ENCODE assay signal across 11 cellular contexts in the genomic region with DNA sequence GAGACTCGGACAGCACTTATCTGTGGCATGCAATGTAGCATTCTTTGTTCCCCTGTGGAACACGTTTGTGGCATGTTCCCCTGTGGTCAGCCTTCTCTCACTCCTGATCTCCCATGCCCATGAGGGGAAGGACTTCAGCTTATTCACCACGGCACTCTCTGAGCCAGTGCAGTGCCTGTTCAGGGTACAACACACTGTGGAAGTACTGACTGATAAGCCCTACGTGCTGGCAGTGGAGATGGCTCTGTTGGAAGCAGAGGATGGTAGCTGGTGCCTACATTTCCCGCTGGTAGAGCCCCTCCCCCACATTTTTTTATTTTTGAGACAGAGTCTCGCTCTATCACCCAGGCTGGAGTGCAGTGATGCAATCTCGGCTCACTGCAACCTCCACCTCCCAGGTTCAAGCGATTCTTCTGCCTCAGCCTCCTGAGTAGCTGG.
DNase-seq lines count a peak whose midpoint lies in the region; ATAC-seq lines count a peak whose summit lies in the region.
"Had no signal": no experiment of that assay in that cellular context is flagged by ENCODE, and none has a peak within 500 bp of the region (broad histone marks: within the 10 kb centered on the region; RNA-seq: fewer than 3 reads in every experiment).

No MANE protein-coding gene starts in this region.

- peak; percentile 32 for ATAC-seq in GM19395 (IDR thresholded peaks at IDR 0.05; ENCODE audit: unreplicated experiment)
- peak; percentile 27 for ATAC-seq in HG02642 (IDR thresholded peaks at IDR 0.05; ENCODE audit: poor library complexity, unreplicated experiment)
- peak; percentile 10 for ATAC-seq in HG03571 (IDR thresholded peaks at IDR 0.05; ENCODE audit: unreplicated experiment)

- peak; percentile 37 for DNase-seq in pons (ENCODE audit: low spot score)
- DNase-seq in GM03348 (ENCODE audit: low spot score): no peak
- no peak for DNase-seq in HPDE6-E6E7 (ENCODE audit: extremely low spot score)
- no peak for DNase-seq in HCEC 1CT
- no peak for DNase-seq in NOMO-1 treated with dmso at 0.1 percent for 144 hours (lab: John Stamatoyannopoulos, UW; ENCODE audit: unreplicated experiment)
- DNase-seq: left cardiac atrium; stimulated activated CD4-positive, alpha-beta T cell treated with anti-CD3 and anti-CD28 coated beads, Interleukin-4, amount 100 ng/mL, for 1 hour; stomach had no signal
